Comparison of ENCODE assay signal across 25 cellular contexts in genomic region chr16:9476744-9477143, GRCh38.
DNase-seq lines count a peak whose midpoint lies in the region; ATAC-seq, FAIRE-seq and TF ChIP-seq lines count a peak whose summit lies in the region.
"Had no signal": no experiment of that assay in that cellular context is flagged by ENCODE, and none has a peak within 500 bp of the region (broad histone marks: within the 10 kb centered on the region; RNA-seq: fewer than 3 reads in every experiment).

No MANE protein-coding gene starts in this region.

- FAIRE-seq in GM12891 (lab: Jason Lieb, UNC): no peak
- FAIRE-seq in kidney (lab: Jason Lieb, UNC): no peak

- no peak for TF ChIP-seq CTCF in mesothelial cell of epicardium (IDR thresholded peaks at IDR 0.05; ENCODE audit: unreplicated experiment)
- no peak for TF ChIP-seq CTCF in kidney (IDR thresholded peaks at IDR 0.05; ENCODE audit: borderline replicate concordance, extremely low read depth, insufficient read depth)

- no peak for DNase-seq in GM12891 (ENCODE audit: insufficient read length, low spot score)
- no peak for DNase-seq in mesothelial cell of epicardium (ENCODE audit: low spot score in 2 of 2, unreplicated experiment in 2 of 2)
- DNase-seq in kidney: no peak
- no peak for DNase-seq in stimulated activated naive CD8-positive, alpha-beta T cell treated with anti-CD3 and anti-CD28 coated beads, Interleukin-15, amount 100 ng/mL, for 72 hours
- DNase-seq: 8988T; ACHN; BE2C; CD8-positive, alpha-beta memory T cell; DMS153; DND-41; GOT3; KBM-7; MG63; NCI-H2029 treated with DMSO at 0.1 percent for 48 hours; NCI-H69; Peyer's patch; SHP77 treated with DMSO at 0.1 percent for 48 hours; T-helper 1 cell had no signal

- intact Hi-C loops in kidney (cut with DNase I): no loop called here

- no peak overlapping the region for H3K27ac Mint-ChIP-seq in mesothelial cell of epicardium
- no peak overlapping the region for H3K27ac Mint-ChIP-seq in stimulated activated naive CD8-positive, alpha-beta T cell treated with anti-CD3 and anti-CD28 coated beads, Interleukin-15, amount 100 ng/mL, for 72 hours
- H3K27ac Mint-ChIP-seq: CD14-positive monocyte; CD8-positive, alpha-beta memory T cell; T-helper 2 cell treated with Interferon-gamma antibody and Interleukin-4, amounts not matched to agents 5 μg/mL and 100 μg/mL, for 36 hours had no signal

- H3K27ac ChIP-seq in kidney (ENCODE audit: low read depth in 2 of 2, low read length in 2 of 2): no peak overlapping the region
- H3K27ac ChIP-seq: Peyer's patch had no signal

- ATAC-seq in GM21447 (IDR thresholded peaks at IDR 0.05; ENCODE audit: unreplicated experiment): peak; percentile 58
- ATAC-seq in HG03135 (IDR thresholded peaks at IDR 0.05; ENCODE audit: unreplicated experiment): peak; percentile 57
- ATAC-seq in HG03521 (IDR thresholded peaks at IDR 0.05; ENCODE audit: unreplicated experiment): peak; percentile 75
- ATAC-seq in GM21786 (IDR thresholded peaks at IDR 0.05; ENCODE audit: unreplicated experiment): no peak
- ATAC-seq in stimulated activated naive CD8-positive, alpha-beta T cell treated with anti-CD3 and anti-CD28 coated beads, Interleukin-15, amount 100 ng/mL, for 72 hours: no peak
- ATAC-seq: HCT116 had no signal

- TF ChIP-seq POLR2A in GM12891 (IDR thresholded peaks at IDR 0.05; ENCODE audit: low read depth, low read length): no peak

- H3K9me3 ChIP-seq in kidney (ENCODE audit: control insufficient read depth in 1 of 2, low read length in 2 of 2): no peaks in the 10 kb centered on the region
- H3K9me3 ChIP-seq: BE2C, MG63, Peyer's patch had no signal

- H3K9me3 Mint-ChIP-seq in mesothelial cell of epicardium: no peaks in the 10 kb centered on the region
- H3K9me3 Mint-ChIP-seq in stimulated activated naive CD8-positive, alpha-beta T cell treated with anti-CD3 and anti-CD28 coated beads, Interleukin-15, amount 100 ng/mL, for 72 hours: no peaks in the 10 kb centered on the region
- H3K9me3 Mint-ChIP-seq: T-helper 2 cell treated with Interferon-gamma antibody and Interleukin-4, amounts not matched to agents 5 μg/mL and 100 μg/mL, for 36 hours had no signal

- no peak overlapping the region for H3K9ac ChIP-seq in kidney (ENCODE audit: low read length in 2 of 2)

- H3K4me1 Mint-ChIP-seq in mesothelial cell of epicardium: no peaks in the 10 kb centered on the region
- no peaks in the 10 kb centered on the region for H3K4me1 Mint-ChIP-seq in stimulated activated naive CD8-positive, alpha-beta T cell treated with anti-CD3 and anti-CD28 coated beads, Interleukin-15, amount 100 ng/mL, for 72 hours
- H3K4me1 Mint-ChIP-seq: CD14-positive monocyte; CD8-positive, alpha-beta memory T cell had no signal

- no peak overlapping the region for H3K4me3 ChIP-seq in kidney (ENCODE audit: low read length in 2 of 2)
- H3K4me3 ChIP-seq: MG63, Peyer's patch had no signal

- H3K36me3 Mint-ChIP-seq in mesothelial cell of epicardium: no peaks in the 10 kb centered on the region
- H3K36me3 Mint-ChIP-seq: CD14-positive monocyte; CD8-positive, alpha-beta memory T cell had no signal

- H3K36me3 ChIP-seq in kidney (ENCODE audit: control insufficient read depth in 1 of 2, insufficient read depth in 2 of 2, low read length in 2 of 2): no peaks in the 10 kb centered on the region
- H3K36me3 ChIP-seq: BE2C, MG63, Peyer's patch had no signal

- peaks cover 4% of the 10 kb centered on the region for H3K27me3 Mint-ChIP-seq in mesothelial cell of epicardium (ENCODE audit: low read depth)
- no peaks in the 10 kb centered on the region for H3K27me3 Mint-ChIP-seq in stimulated activated naive CD8-positive, alpha-beta T cell treated with anti-CD3 and anti-CD28 coated beads, Interleukin-15, amount 100 ng/mL, for 72 hours
- H3K27me3 Mint-ChIP-seq: CD8-positive, alpha-beta memory T cell had no signal

- no peak overlapping the region for H3K4me3 Mint-ChIP-seq in mesothelial cell of epicardium
- H3K4me3 Mint-ChIP-seq in stimulated activated naive CD8-positive, alpha-beta T cell treated with anti-CD3 and anti-CD28 coated beads, Interleukin-15, amount 100 ng/mL, for 72 hours: no peak overlapping the region
- H3K4me3 Mint-ChIP-seq: CD14-positive monocyte; CD8-positive, alpha-beta memory T cell; T-helper 2 cell treated with Interferon-gamma antibody and Interleukin-4, amounts not matched to agents 5 μg/mL and 100 μg/mL, for 36 hours had no signal

- no peaks in the 10 kb centered on the region for H3K4me1 ChIP-seq in kidney (ENCODE audit: control insufficient read depth in 1 of 2, insufficient read depth in 1 of 2, low read depth in 1 of 2, low read length in 2 of 2)
- H3K4me1 ChIP-seq: BE2C, Peyer's patch had no signal

TF ChIP-seq in GM12891, 5 proteins besides CTCF, POLR2A, EP300 and RAD21:
- TF ChIP-seq SPI1 (IDR thresholded peaks at IDR 0.05; ENCODE audit: low read depth, low read length) (peak; percentile 67), PAX5 (IDR thresholded peaks at IDR 0.05; ENCODE audit: insufficient read depth, low read length, severe bottlenecking) (no peak)

Comparison
In these comparisons a context has a peak if more than half of its experiments do, and no peak if none do; other contexts are left out.
1. ATAC-seq: peak in GM21447 (single experiment), HG03135 (single experiment) and HG03521 (single experiment); none in GM21786 (single experiment) and stimulated activated naive CD8-positive, alpha-beta T cell treated with anti-CD3 and anti-CD28 coated beads, Interleukin-15, amount 100 ng/mL, for 72 hours (single experiment).